In the genomic region with DNA sequence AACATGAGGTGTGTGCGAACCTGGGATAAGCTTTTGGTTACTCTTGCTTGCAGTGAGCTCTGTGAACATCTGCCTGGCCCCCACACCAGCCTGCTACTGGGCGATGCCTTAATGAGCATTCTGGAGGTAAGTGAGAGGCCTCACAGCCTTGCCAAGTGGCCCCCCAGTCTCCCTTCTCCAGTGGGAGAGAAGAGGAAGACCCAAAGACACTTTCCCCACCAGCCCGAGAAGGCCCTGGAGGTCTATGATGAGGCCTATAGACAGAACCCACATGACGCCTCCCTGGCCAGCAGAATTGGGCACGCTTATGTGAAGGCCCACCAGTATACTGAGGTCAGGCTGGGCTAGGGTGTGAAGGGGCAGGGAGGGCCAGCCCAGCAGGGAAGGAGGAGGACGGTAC, we compare ENCODE assay signal across 22 cellular contexts.
"Had no signal": no experiment of that assay in that cellular context is flagged by ENCODE, and none has a peak within 500 bp of the region (broad histone marks: within the 10 kb centered on the region; RNA-seq: fewer than 3 reads in every experiment).

No MANE protein-coding gene starts in this region.

- H3K27ac Mint-ChIP-seq: activated B cell treated with CpG ODN at 0.5 μM for 24 hours; dendritic cell treated with granulocyte-macrophage colony-stimulating factor and Interleukin-4, amounts not matched to agents 40 ng/mL and 50 ng/mL, for 4 days; natural killer cell treated with Interleukin-12 subunit alpha and Interleukin-12 subunit beta and Interleukin-15 and Interleukin-18, amount 100 ng/mL, for 72 hours had no signal

- H3K27ac ChIP-seq: adrenal gland, ascending aorta, left lung, neutrophil, pancreas, right lobe of liver, skin epidermis, transverse colon, vagina had no signal

- H3K4me1 ChIP-seq: adrenal gland had no signal

- H3K36me3 Mint-ChIP-seq: natural killer cell treated with Interleukin-12 subunit alpha and Interleukin-12 subunit beta and Interleukin-15 and Interleukin-18, amount 100 ng/mL, for 72 hours had no signal

- H3K4me3 Mint-ChIP-seq: activated B cell treated with CpG ODN at 0.5 μM for 24 hours; activated T-cell treated with anti-CD3 and anti-CD28 coated beads, Interleukin-2, amount 50 U/mL, for 4 hours; dendritic cell treated with granulocyte-macrophage colony-stimulating factor and Interleukin-4, amounts not matched to agents 40 ng/mL and 50 ng/mL, for 4 days; natural killer cell treated with Interleukin-12 subunit alpha and Interleukin-12 subunit beta and Interleukin-15 and Interleukin-18, amount 100 ng/mL, for 72 hours; stimulated activated memory B cell treated with anti-CD40 and anti-IgM and Interleukin-4, amounts not matched to agents 10 μg/mL and 1 μg/mL and 100 μg/mL, for 72 hours had no signal

- H3K9me3 Mint-ChIP-seq: activated B cell treated with CpG ODN at 0.5 μM for 24 hours; activated T-cell treated with anti-CD3 and anti-CD28 coated beads, Interleukin-2, amount 50 U/mL, for 4 hours; dendritic cell treated with granulocyte-macrophage colony-stimulating factor and Interleukin-4, amounts not matched to agents 40 ng/mL and 50 ng/mL, for 4 days; natural killer cell treated with Interleukin-12 subunit alpha and Interleukin-12 subunit beta and Interleukin-15 and Interleukin-18, amount 100 ng/mL, for 72 hours; stimulated activated memory B cell treated with anti-CD40 and anti-IgM and Interleukin-4, amounts not matched to agents 10 μg/mL and 1 μg/mL and 100 μg/mL, for 72 hours had no signal

- H3K9me3 ChIP-seq: adrenal gland, ascending aorta, left lung, neutrophil, pancreas, right lobe of liver, transverse colon, vagina had no signal

- H3K36me3 ChIP-seq: adrenal gland, left lung, neutrophil, pancreas, right lobe of liver, transverse colon, vagina had no signal

- H3K27me3 ChIP-seq: adrenal gland, ascending aorta, left lung, neutrophil, pancreas, right lobe of liver, transverse colon, vagina had no signal

- H3K27me3 Mint-ChIP-seq: activated B cell treated with CpG ODN at 0.5 μM for 24 hours; natural killer cell treated with Interleukin-12 subunit alpha and Interleukin-12 subunit beta and Interleukin-15 and Interleukin-18, amount 100 ng/mL, for 72 hours; stimulated activated memory B cell treated with anti-CD40 and anti-IgM and Interleukin-4, amounts not matched to agents 10 μg/mL and 1 μg/mL and 100 μg/mL, for 72 hours had no signal

- ATAC-seq: activated T-cell treated with anti-CD3 and anti-CD28 coated beads, Interleukin-2, amount 50 U/mL, for 4 hours; left lung; natural killer cell treated with Interleukin-12 subunit alpha and Interleukin-12 subunit beta and Interleukin-15 and Interleukin-18, amount 100 ng/mL, for 72 hours; right lobe of liver; stimulated activated memory B cell treated with anti-CD40 and anti-IgM and Interleukin-4, amounts not matched to agents 10 μg/mL and 1 μg/mL and 100 μg/mL, for 72 hours had no signal

- DNase-seq: activated B cell treated with CpG ODN at 0.5 μM for 24 hours; activated CD4-positive, alpha-beta T cell treated with anti-CD3 and anti-CD28 coated beads for 48 hours; activated naive CD4-positive, alpha-beta T cell treated with anti-CD3 and anti-CD28 coated beads, Interleukin-2, amount 50 U/mL, for 16 hours; activated T-cell treated with anti-CD3 and anti-CD28 coated beads, Interleukin-2, amount 50 U/mL, for 4 hours; adrenal gland; effector CD4-positive, alpha-beta T cell; erythroblast; foreskin fibroblast; left lung; midbrain; right lobe of liver; stimulated activated CD4-positive, alpha-beta T cell treated with anti-CD3 and anti-CD28 coated beads, Interleukin-2, amount 100 ng/mL, for 24 hours; T-helper 9 cell; transverse colon had no signal

- H3K4me3 ChIP-seq: adrenal gland, ascending aorta, left lung, pancreas, right lobe of liver, skin epidermis, transverse colon, vagina had no signal
